ENCODE assay signal across 8 cellular contexts in genomic region chr6:169212897-169213813, GRCh38.
DNase-seq lines count a peak whose midpoint lies in the region; ATAC-seq lines count a peak whose summit lies in the region.

No MANE protein-coding gene starts in this region.

- ATAC-seq in GM18511 (IDR thresholded peaks at IDR 0.05; ENCODE audit: unreplicated experiment) (peak; percentile 99), HG02970 (IDR thresholded peaks at IDR 0.05; ENCODE audit: low FRiP score, unreplicated experiment) (peak; percentile 100)
- peak; percentile 98 for ATAC-seq in central memory CD8-positive, alpha-beta T cell (replicated peaks; ENCODE audit: extremely low read depth, poor library complexity, severe bottlenecking)

- H3K9me3 Mint-ChIP-seq in central memory CD8-positive, alpha-beta T cell = peaks cover 10% of the 10 kb centered on the region

- H3K36me3 Mint-ChIP-seq in central memory CD8-positive, alpha-beta T cell (ENCODE audit: insufficient read depth) = peaks cover 2% of the 10 kb centered on the region

- no peaks in the 10 kb centered on the region for H3K27me3 Mint-ChIP-seq in central memory CD8-positive, alpha-beta T cell

- H3K4me3 Mint-ChIP-seq in central memory CD8-positive, alpha-beta T cell = peak overlapping the region; percentile 54

- H3K27ac Mint-ChIP-seq in central memory CD8-positive, alpha-beta T cell (ENCODE audit: low read depth) = peak overlapping the region; percentile 54

- H3K4me1 Mint-ChIP-seq in central memory CD8-positive, alpha-beta T cell = peaks cover 9% of the 10 kb centered on the region

- peak; percentile 79 for DNase-seq in NCI-H2227 (lab: John Stamatoyannopoulos, UW; ENCODE audit: unreplicated experiment)
- DNase-seq in activated CD4-positive, CD25-positive, alpha-beta regulatory T cell treated with anti-CD3 and anti-CD28 coated beads, Interleukin-2, amount 50 U/mL, for 72 hours = peak; percentile 88
- DNase-seq in central memory CD8-positive, alpha-beta T cell (ENCODE audit: low spot score in 2 of 2) = peak; percentile 81 to 87
- peak; percentile 95 for DNase-seq in islet precursor cell
- DNase-seq in stimulated activated CD4-positive, alpha-beta T cell treated with anti-CD3 and anti-CD28 coated beads, Interleukin-12 subunit alpha, Interleukin-12 subunit beta, amount 100 ng/mL, for 24 hours (ENCODE audit: low read depth in 2 of 2) = peak; percentile 81
- no peak for DNase-seq in NCI-H1105 treated with DMSO at 0.1 percent for 48 hours (lab: John Stamatoyannopoulos, UW)
